ENCODE assay signal across 1 cellular context in genomic region chr10:74826142-74827044, GRCh38.
TF ChIP-seq lines count a peak whose summit lies in the region.

KAT6B (plus strand) TSS chr10:74826600; CDS start chr10:74842858, 16,258 bp downstream.

TF ChIP-seq in HEK293, 187 proteins besides CTCF, POLR2A, EP300 and RAD21 (continued from another document and continues in another):
- TF ChIP-seq PATZ1 (tag by site-specific recombination; IDR thresholded peaks at IDR 0.05) (peak; percentile 5; the same call in 1 of the 2 replicates), SALL2 (tag by site-specific recombination; IDR thresholded peaks at IDR 0.05; ENCODE audit: borderline replicate concordance) (no peak), ZNF324 (tag by site-specific recombination; IDR thresholded peaks at IDR 0.05) (no peak), ZBTB10 (tag by site-specific recombination; IDR thresholded peaks at IDR 0.05) (peak; percentile 89), ZNF660 (tag by site-specific recombination; IDR thresholded peaks at IDR 0.05) (peak; percentile 83; the same call in 1 of the 2 replicates), ZNF24 (tag by site-specific recombination; IDR thresholded peaks at IDR 0.05) (peak; percentile 27; the same call in 1 of the 2 replicates), TSHZ1 (tag by site-specific recombination; IDR thresholded peaks at IDR 0.05; ENCODE audit: borderline replicate concordance) (peak; percentile 56; the same call in 1 of the 2 replicates), ZBTB44 (tag by site-specific recombination; IDR thresholded peaks at IDR 0.05) (no peak), GLIS2 (tag by site-specific recombination; IDR thresholded peaks at IDR 0.05) (peak; percentile 93), KLF10 (tag by site-specific recombination; IDR thresholded peaks at IDR 0.05) (peak; percentile 57; the same call in 1 of the 2 replicates), ZNF2 (tag by site-specific recombination; IDR thresholded peaks at IDR 0.05) (peak; percentile 61; the same call in 1 of the 2 replicates), ZNF514 (tag by site-specific recombination; IDR thresholded peaks at IDR 0.05) (no peak), ZNF610 (tag by site-specific recombination; IDR thresholded peaks at IDR 0.05; ENCODE audit: borderline replicate concordance) (peak; percentile 37; the same call in 1 of the 2 replicates), YY1 (tag by site-specific recombination; IDR thresholded peaks at IDR 0.05) (peak; percentile 97), ZXDB (tag by site-specific recombination; IDR thresholded peaks at IDR 0.05) (peak; percentile 83), IKZF3 (tag by site-specific recombination; IDR thresholded peaks at IDR 0.05) (0 out of 2 replicates have a peak, but pooled peaks have one; percentile 18), KLF8 (tag by site-specific recombination; IDR thresholded peaks at IDR 0.05) (peak; percentile 8), ZNF391 (tag by site-specific recombination; IDR thresholded peaks at IDR 0.05; ENCODE audit: borderline replicate concordance, low read depth) (peak; percentile 71; the same call in 1 of the 2 replicates), ZNF677 (tag by site-specific recombination; IDR thresholded peaks at IDR 0.05) (no peak), YY2 (tag by site-specific recombination; IDR thresholded peaks at IDR 0.05) (peak; percentile 94), ZNF76 (tag by site-specific recombination; IDR thresholded peaks at IDR 0.05; ENCODE audit: borderline replicate concordance, low read depth) (peak; percentile 58; the same call in 1 of the 2 replicates), ZNF670 (tag by site-specific recombination; IDR thresholded peaks at IDR 0.05; ENCODE audit: low read depth) (no peak), ZIC2 (tag by site-specific recombination; IDR thresholded peaks at IDR 0.05) (peak; percentile 48), ZNF16 (tag by site-specific recombination; IDR thresholded peaks at IDR 0.05; ENCODE audit: low read depth) (no peak), ZNF596 (tag by site-specific recombination; IDR thresholded peaks at IDR 0.05) (no peak), ZNF146 (tag by site-specific recombination; IDR thresholded peaks at IDR 0.05) (no peak), SP2 (tag by site-specific recombination; IDR thresholded peaks at IDR 0.05) (peak; percentile 99), ZNF335 (tag by site-specific recombination; conservative IDR thresholded peaks at IDR 0.05) (peak; percentile 43), ZBTB7A (tag by site-specific recombination; IDR thresholded peaks at IDR 0.05; ENCODE audit: low read depth) (0 out of 2 replicates have a peak, but pooled peaks have one; percentile 16), ZNF292 (tag by site-specific recombination; IDR thresholded peaks at IDR 0.05; ENCODE audit: borderline replicate concordance, low read depth) (no peak)
- TF ChIP-seq, protein P1, sequence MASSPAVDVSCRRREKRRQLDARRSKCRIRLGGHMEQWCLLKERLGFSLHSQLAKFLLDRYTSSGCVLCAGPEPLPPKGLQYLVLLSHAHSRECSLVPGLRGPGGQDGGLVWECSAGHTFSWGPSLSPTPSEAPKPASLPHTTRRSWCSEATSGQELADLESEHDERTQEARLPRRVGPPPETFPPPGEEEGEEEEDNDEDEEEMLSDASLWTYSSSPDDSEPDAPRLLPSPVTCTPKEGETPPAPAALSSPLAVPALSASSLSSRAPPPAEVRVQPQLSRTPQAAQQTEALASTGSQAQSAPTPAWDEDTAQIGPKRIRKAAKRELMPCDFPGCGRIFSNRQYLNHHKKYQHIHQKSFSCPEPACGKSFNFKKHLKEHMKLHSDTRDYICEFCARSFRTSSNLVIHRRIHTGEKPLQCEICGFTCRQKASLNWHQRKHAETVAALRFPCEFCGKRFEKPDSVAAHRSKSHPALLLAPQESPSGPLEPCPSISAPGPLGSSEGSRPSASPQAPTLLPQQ (tag by site-specific recombination; IDR thresholded peaks at IDR 0.05) = peak; percentile 8; the same call in 1 of the 2 replicates
- TF ChIP-seq, protein P2, sequence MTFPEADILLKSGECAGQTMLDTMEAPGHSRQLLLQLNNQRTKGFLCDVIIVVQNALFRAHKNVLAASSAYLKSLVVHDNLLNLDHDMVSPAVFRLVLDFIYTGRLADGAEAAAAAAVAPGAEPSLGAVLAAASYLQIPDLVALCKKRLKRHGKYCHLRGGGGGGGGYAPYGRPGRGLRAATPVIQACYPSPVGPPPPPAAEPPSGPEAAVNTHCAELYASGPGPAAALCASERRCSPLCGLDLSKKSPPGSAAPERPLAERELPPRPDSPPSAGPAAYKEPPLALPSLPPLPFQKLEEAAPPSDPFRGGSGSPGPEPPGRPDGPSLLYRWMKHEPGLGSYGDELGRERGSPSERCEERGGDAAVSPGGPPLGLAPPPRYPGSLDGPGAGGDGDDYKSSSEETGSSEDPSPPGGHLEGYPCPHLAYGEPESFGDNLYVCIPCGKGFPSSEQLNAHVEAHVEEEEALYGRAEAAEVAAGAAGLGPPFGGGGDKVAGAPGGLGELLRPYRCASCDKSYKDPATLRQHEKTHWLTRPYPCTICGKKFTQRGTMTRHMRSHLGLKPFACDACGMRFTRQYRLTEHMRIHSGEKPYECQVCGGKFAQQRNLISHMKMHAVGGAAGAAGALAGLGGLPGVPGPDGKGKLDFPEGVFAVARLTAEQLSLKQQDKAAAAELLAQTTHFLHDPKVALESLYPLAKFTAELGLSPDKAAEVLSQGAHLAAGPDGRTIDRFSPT (tag by site-specific recombination; IDR thresholded peaks at IDR 0.05) = peak; percentile 67
- TF ChIP-seq, protein P3, sequence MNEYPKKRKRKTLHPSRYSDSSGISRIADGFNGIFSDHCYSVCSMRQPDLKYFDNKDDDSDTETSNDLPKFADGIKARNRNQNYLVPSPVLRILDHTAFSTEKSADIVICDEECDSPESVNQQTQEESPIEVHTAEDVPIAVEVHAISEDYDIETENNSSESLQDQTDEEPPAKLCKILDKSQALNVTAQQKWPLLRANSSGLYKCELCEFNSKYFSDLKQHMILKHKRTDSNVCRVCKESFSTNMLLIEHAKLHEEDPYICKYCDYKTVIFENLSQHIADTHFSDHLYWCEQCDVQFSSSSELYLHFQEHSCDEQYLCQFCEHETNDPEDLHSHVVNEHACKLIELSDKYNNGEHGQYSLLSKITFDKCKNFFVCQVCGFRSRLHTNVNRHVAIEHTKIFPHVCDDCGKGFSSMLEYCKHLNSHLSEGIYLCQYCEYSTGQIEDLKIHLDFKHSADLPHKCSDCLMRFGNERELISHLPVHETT (tag by site-specific recombination; IDR thresholded peaks at IDR 0.05) = 0 out of 2 replicates have a peak, but pooled peaks have one; percentile 25
- TF ChIP-seq, protein P4, sequence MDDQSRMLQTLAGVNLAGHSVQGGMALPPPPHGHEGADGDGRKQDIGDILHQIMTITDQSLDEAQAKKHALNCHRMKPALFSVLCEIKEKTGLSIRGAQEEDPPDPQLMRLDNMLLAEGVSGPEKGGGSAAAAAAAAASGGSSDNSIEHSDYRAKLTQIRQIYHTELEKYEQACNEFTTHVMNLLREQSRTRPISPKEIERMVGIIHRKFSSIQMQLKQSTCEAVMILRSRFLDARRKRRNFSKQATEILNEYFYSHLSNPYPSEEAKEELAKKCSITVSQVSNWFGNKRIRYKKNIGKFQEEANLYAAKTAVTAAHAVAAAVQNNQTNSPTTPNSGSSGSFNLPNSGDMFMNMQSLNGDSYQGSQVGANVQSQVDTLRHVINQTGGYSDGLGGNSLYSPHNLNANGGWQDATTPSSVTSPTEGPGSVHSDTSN (CRISPR knock-in tag; IDR thresholded peaks at IDR 0.05) = peak; percentile 94
- TF ChIP-seq, protein P5, sequence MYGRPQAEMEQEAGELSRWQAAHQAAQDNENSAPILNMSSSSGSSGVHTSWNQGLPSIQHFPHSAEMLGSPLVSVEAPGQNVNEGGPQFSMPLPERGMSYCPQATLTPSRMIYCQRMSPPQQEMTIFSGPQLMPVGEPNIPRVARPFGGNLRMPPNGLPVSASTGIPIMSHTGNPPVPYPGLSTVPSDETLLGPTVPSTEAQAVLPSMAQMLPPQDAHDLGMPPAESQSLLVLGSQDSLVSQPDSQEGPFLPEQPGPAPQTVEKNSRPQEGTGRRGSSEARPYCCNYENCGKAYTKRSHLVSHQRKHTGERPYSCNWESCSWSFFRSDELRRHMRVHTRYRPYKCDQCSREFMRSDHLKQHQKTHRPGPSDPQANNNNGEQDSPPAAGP (tag by site-specific recombination; IDR thresholded peaks at IDR 0.05) = peak; percentile 57
- TF ChIP-seq, protein P6, sequence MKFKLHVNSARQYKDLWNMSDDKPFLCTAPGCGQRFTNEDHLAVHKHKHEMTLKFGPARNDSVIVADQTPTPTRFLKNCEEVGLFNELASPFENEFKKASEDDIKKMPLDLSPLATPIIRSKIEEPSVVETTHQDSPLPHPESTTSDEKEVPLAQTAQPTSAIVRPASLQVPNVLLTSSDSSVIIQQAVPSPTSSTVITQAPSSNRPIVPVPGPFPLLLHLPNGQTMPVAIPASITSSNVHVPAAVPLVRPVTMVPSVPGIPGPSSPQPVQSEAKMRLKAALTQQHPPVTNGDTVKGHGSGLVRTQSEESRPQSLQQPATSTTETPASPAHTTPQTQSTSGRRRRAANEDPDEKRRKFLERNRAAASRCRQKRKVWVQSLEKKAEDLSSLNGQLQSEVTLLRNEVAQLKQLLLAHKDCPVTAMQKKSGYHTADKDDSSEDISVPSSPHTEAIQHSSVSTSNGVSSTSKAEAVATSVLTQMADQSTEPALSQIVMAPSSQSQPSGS (tag by site-specific recombination; IDR thresholded peaks at IDR 0.05; ENCODE audit: low read depth) = no peak
